Comparison of ENCODE assay signal across 9 cellular contexts in genomic region chr2:99856119-99856518, GRCh38.
"Had no signal": no experiment of that assay in that cellular context is flagged by ENCODE, and none has a peak within 500 bp of the region (broad histone marks: within the 10 kb centered on the region; RNA-seq: fewer than 3 reads in every experiment).

No MANE protein-coding gene starts in this region.

- DNase-seq: GM23248, GOT3, H7, IMR-90, KG1 had no signal

- H3K36me3 ChIP-seq: HAP-1 had no signal

- H3K27ac ChIP-seq: GM23248 had no signal

- ATAC-seq: HCT116, K562 had no signal

- H3K4me3 ChIP-seq: GM23248, HAP-1, K562 had no signal

- FAIRE-seq: HTR-8/SVneo, K562 had no signal

- H3K4me1 ChIP-seq: HAP-1 had no signal

- H3K9me3 ChIP-seq: HAP-1 had no signal
